Comparison of ENCODE assay signal across 27 cellular contexts in the genomic region with DNA sequence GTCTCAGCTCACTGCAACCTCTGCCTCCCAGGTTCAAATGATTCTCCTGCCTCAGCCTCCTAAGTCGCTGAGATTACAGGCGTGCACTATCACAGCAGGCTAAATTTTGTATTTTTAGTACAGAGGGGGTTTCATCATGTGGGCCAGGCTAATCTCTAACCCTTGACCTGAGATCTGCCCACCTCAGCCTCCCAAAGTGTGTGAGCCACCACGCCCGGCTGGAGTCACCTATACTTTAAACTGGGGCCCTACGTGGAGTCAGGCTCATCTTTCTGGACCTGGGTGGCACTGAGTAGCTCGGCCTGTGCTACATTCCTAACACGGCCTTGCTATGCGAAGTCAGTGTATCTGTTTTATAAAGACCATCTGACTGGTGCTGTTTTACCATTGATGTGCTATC. TPM values are rescaled to one million over a fixed set of nuclear protein-coding genes. Genes with fewer than 3 reads are reported as not detected.
"Had no signal": no experiment of that assay in that cellular context is flagged by ENCODE, and none has a peak within 500 bp of the region (broad histone marks: within the 10 kb centered on the region; RNA-seq: fewer than 3 reads in every experiment).

No MANE protein-coding gene starts in this region.

- H3K4me3 Mint-ChIP-seq: IgD-negative memory B cell had no signal

- ATAC-seq: Panc1, Right ventricle myocardium inferior had no signal

- H3K9me3 ChIP-seq: body of pancreas had no signal

- H3K4me1 Mint-ChIP-seq: IgD-negative memory B cell had no signal

- H3K9me3 Mint-ChIP-seq: IgD-negative memory B cell had no signal

- H3K27ac Mint-ChIP-seq: activated naive CD8-positive, alpha-beta T cell treated with anti-CD3 and anti-CD28 coated beads, Interleukin-2, amount 10 ng/mL, durations not matched to agents 7 days and 5 days; IgD-negative memory B cell had no signal

- DNase-seq: activated CD4-positive, CD25-positive, alpha-beta regulatory T cell; activated effector memory CD4-positive, alpha-beta T cell treated with anti-CD3 and anti-CD28 coated beads, Interleukin-2, amount 50 U/mL, for 16 hours; activated naive CD4-positive, alpha-beta T cell treated with Interleukin-2 at 50 U/mL for 16 hours; activated naive CD8-positive, alpha-beta T cell treated with anti-CD3 and anti-CD28 coated beads, Interleukin-2, amount 10 ng/mL, durations not matched to agents 7 days and 5 days; activated T-cell treated with anti-CD3 and anti-CD28 coated beads for 4 hours; aorta; body of pancreas; central memory CD4-positive, alpha-beta T cell; KG1; NCI-H1048; NCI-H1930; NCI-H2171; NCI-H2227 treated with DMSO at 0.1 percent for 48 hours; NCI-H446 treated with DMSO at 0.1 percent for 48 hours; NCI-H526; NCI-H82; OCI-M1; RPMI8226; T-helper 1 cell had no signal

- H3K4me3 ChIP-seq: body of pancreas, SK-N-MC had no signal

- H3K27me3 Mint-ChIP-seq: activated naive CD8-positive, alpha-beta T cell treated with anti-CD3 and anti-CD28 coated beads, Interleukin-2, amount 10 ng/mL, durations not matched to agents 7 days and 5 days had no signal

- H3K27ac ChIP-seq: body of pancreas, SK-N-MC, VCaP had no signal

- FAIRE-seq: bronchial epithelial cell had no signal

- H3K4me1 ChIP-seq: body of pancreas had no signal

- H3K27me3 ChIP-seq: body of pancreas had no signal

- H3K36me3 Mint-ChIP-seq: IgD-negative memory B cell had no signal

RNA-seq across cellular contexts. Expression of a gene that starts 5.8 kb away (rescaled TPM):
- total RNA-seq: bronchial epithelial cell, LHCN-M2, M059J had no signal
